ENCODE assay signal across 8 cellular contexts in the genomic region with DNA sequence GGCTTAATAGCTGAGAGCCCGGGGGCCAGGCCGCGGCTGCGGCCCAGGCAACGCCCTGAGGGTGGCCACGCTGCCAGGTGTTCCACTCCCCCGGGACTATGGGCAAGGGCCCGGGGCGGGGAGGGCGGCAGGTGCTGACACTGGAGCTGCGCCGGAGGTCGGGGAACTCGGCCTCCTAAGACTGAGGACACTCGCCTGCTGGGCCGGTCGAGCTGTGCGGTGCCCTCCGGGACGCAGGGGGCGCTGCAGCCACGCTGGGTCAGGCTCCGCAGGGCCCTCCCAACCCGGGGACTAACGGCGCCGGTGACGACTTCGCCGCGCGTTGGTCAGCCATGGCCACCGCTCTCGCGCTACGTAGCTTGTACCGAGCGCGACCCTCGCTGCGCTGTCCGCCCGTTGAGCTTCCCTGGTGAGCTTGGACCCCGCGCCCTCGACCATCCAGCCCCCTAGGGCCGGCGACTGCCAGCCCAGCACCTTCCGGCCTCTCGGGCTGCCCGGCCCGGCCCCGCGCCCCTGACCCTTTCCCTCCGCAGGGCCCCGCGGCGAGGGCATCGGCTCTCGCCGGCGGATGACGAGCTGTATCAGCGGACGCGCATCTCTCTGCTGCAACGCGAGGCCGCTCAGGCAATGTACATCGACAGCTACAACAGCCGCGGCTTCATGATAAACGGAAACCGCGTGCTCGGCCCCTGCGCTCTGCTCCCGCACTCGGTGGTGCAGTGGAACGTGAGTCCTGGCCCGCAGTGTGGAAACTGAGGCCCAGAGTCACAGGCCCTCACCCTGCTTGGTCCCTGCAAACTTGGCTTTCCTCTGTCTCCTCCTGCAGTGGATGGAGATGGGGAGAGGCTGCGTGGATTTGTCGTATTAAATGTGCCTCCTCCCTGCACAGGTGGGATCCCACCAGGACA. TPM values are rescaled to one million over a fixed set of nuclear protein-coding genes. Genes with fewer than 3 reads are reported as not detected.
DNase-seq lines count a peak whose midpoint lies in the region; ATAC-seq lines count a peak whose summit lies in the region.

TSS of gene NDUFAF3 (plus strand) at position 309 of the 908 bp plus-strand sequence. CDS start at position 333, 24 bp downstream.

- DNase-seq in Ammon's horn (ENCODE audit: low spot score) (peak; percentile 93), NCI-H446 (lab: John Stamatoyannopoulos, UW) (peak; percentile 42 to 84), cerebellum (ENCODE audit: low spot score) (peak; percentile 90), kidney tubule cell (ENCODE audit: low spot score) (peak; percentile 95)
- DNase-seq in activated CD4-positive, alpha-beta T cell treated with anti-CD3 and anti-CD28 coated beads for 1 hour = peak; percentile 84
- peak; percentile 84 to 88 (median 86) for DNase-seq in stimulated activated CD4-positive, alpha-beta T cell treated with anti-CD3 and anti-CD28 coated beads, Interleukin-1b, Interleukin-23, amount 100 ng/mL, for 24 hours (ENCODE audit: low read depth in 4 of 4, low spot score in 1 of 4)

- ATAC-seq in GM19023 (IDR thresholded peaks at IDR 0.05; ENCODE audit: unreplicated experiment) (peak; percentile 63), HG03196 (IDR thresholded peaks at IDR 0.05; ENCODE audit: unreplicated experiment) (peak; percentile 48)

RNA-seq across cellular contexts. Expression of gene NDUFAF3, which starts in this region (rescaled TPM):
- 26.8 TPM for total RNA-seq in cerebellum

Comparison
In these comparisons a context has a peak if more than half of its experiments do, and no peak if none do; other contexts are left out.
1. Peak in every context shown above with its lines: DNase-seq and ATAC-seq.